10 cellular contexts compared by ENCODE assay signal in genomic region chr11:122746050-122746478, GRCh38.
A peak's percentile ranks its signal among the peaks of the same experiment; 100 is the strongest.
DNase-seq lines count a peak whose midpoint lies in the region; ATAC-seq, FAIRE-seq and TF ChIP-seq lines count a peak whose summit lies in the region.
"Had no signal": no experiment of that assay in that cellular context is flagged by ENCODE, and none has a peak within 500 bp of the region (broad histone marks: within the 10 kb centered on the region; RNA-seq: fewer than 3 reads in every experiment).

No MANE protein-coding gene starts in this region.

- H3K4me1 Mint-ChIP-seq in nephron progenitor cell = peaks cover 56% of the 10 kb centered on the region

- H3K36me3 ChIP-seq in small intestine (ENCODE audit: control insufficient read depth in 2 of 2, insufficient read depth in 2 of 2, low read length in 2 of 2) = no peaks in the 10 kb centered on the region
- H3K36me3 ChIP-seq: SJSA1, upper lobe of left lung had no signal

- TF ChIP-seq CTCF in nephron progenitor cell (IDR thresholded peaks at IDR 0.05) = no peak

- FAIRE-seq in small intestine (lab: Jason Lieb, UNC) = no peak

- H3K4me3 Mint-ChIP-seq in nephron progenitor cell = no peak overlapping the region

- H3K9me3 ChIP-seq in small intestine (ENCODE audit: control insufficient read depth, low read depth) = no peaks in the 10 kb centered on the region
- H3K9me3 ChIP-seq: SJSA1, upper lobe of left lung had no signal

- peak; percentile 83 for ATAC-seq in HG03432 (IDR thresholded peaks at IDR 0.05; ENCODE audit: unreplicated experiment)

- H3K36me3 Mint-ChIP-seq in nephron progenitor cell (ENCODE audit: low read depth) = no peaks in the 10 kb centered on the region

- H3K27me3 Mint-ChIP-seq in nephron progenitor cell (ENCODE audit: low read depth, poor library complexity) = no peaks in the 10 kb centered on the region

- H3K4me1 ChIP-seq in small intestine (ENCODE audit: control insufficient read depth in 2 of 2, insufficient read depth in 1 of 2, low read depth in 1 of 2, low read length in 1 of 2) = peaks cover 0 to 7% of the 10 kb centered on the region in 2 donors

- peak overlapping the region in 1 of 2 donors; percentile 82 for H3K27ac ChIP-seq in small intestine (ENCODE audit: low read depth in 1 of 2, low read length in 1 of 2)
- H3K27ac ChIP-seq: SJSA1 had no signal

- no peak overlapping the region for H3K4me3 ChIP-seq in small intestine (ENCODE audit: low read depth in 1 of 2, low read length in 2 of 2)
- H3K4me3 ChIP-seq: SJSA1, upper lobe of left lung had no signal

- 73 to 89% (median 73%) methylated on average over 13 of the region's 13 CpGs for WGBS in small intestine, 3 donors

- no peak overlapping the region for H3K27ac Mint-ChIP-seq in nephron progenitor cell

- DNase-seq in activated gamma-delta T cell treated with Interleukin-2 at 50 U/mL for 16 hours (peak; percentile 47), activated gamma-delta T cell (lab: John Stamatoyannopoulos, UW) (no peak), small intestine (peak; percentile 13), nephron progenitor cell (no peak), NCI-H146 treated with DMSO at 0.1 percent for 48 hours (lab: John Stamatoyannopoulos, UW; ENCODE audit: unreplicated experiment) (no peak), DMS114 treated with DMSO at 0.1 percent for 48 hours (lab: John Stamatoyannopoulos, UW; ENCODE audit: unreplicated experiment) (no peak)
- DNase-seq in activated CD4-positive, alpha-beta T cell treated with anti-CD3 and anti-CD28 coated beads, Interleukin-2, amount 50 U/mL, for 48 hours = peak; percentile 53 to 69

- no peaks in the 10 kb centered on the region for H3K27me3 ChIP-seq in small intestine (ENCODE audit: control insufficient read depth in 2 of 2, insufficient read depth in 2 of 2, low read length in 2 of 2)
- H3K27me3 ChIP-seq: SJSA1, upper lobe of left lung had no signal

- H3K9me3 Mint-ChIP-seq in nephron progenitor cell = no peaks in the 10 kb centered on the region

Comparison
In these comparisons a context has a peak if more than half of its experiments do, and no peak if none do; other contexts are left out.
1. DNase-seq: peak in activated gamma-delta T cell treated with Interleukin-2 at 50 U/mL for 16 hours (single experiment), activated CD4-positive, alpha-beta T cell treated with anti-CD3 and anti-CD28 coated beads, Interleukin-2, amount 50 U/mL, for 48 hours (2 of 2) and small intestine (single experiment); none in activated gamma-delta T cell (single experiment), nephron progenitor cell (single experiment), NCI-H146 treated with DMSO at 0.1 percent for 48 hours (single experiment) and DMS114 treated with DMSO at 0.1 percent for 48 hours (single experiment).